18 cellular contexts compared by ENCODE assay signal in genomic region chr6:36232172-36232571, GRCh38. TPM values are rescaled to one million over a fixed set of nuclear protein-coding genes. Genes with fewer than 3 reads are reported as not detected.
A peak's percentile ranks its signal among the peaks of the same experiment; 100 is the strongest.
DNase-seq lines count a peak whose midpoint lies in the region; ATAC-seq and TF ChIP-seq lines count a peak whose summit lies in the region.
"Had no signal": no experiment of that assay in that cellular context is flagged by ENCODE, and none has a peak within 500 bp of the region (broad histone marks: within the 10 kb centered on the region; RNA-seq: fewer than 3 reads in every experiment).

No MANE protein-coding gene starts in this region.

- H3K27ac ChIP-seq in A673 (ENCODE audit: low read depth, low read length, poor library complexity, severe bottlenecking), result no peak overlapping the region
- H3K27ac ChIP-seq in HL-60 (replicated peaks), result no peak overlapping the region
- H3K27ac ChIP-seq in OCI-LY7 (ENCODE audit: low read depth, low read length, poor library complexity, severe bottlenecking), result no peak overlapping the region
- H3K27ac ChIP-seq in right cardiac atrium (ENCODE audit: low read length), result no peak overlapping the region
- H3K27ac ChIP-seq in heart left ventricle, result no peak overlapping the region
- H3K27ac ChIP-seq in CD4-positive, alpha-beta memory T cell (ENCODE audit: low read depth, low read length), result no peak overlapping the region
- H3K27ac ChIP-seq: BLaER1 treated with 17β-estradiol and CSF1 and Interleukin-3, amounts not matched to agents 10 nM and 100 nM had no signal

- peaks cover 44 to 64% of the 10 kb centered on the region in 2 donors for H3K36me3 Mint-ChIP-seq in CD4-positive, alpha-beta memory T cell

- H3K4me1 ChIP-seq in A673 (ENCODE audit: insufficient read depth, low read length, poor library complexity, severe bottlenecking) (no peaks in the 10 kb centered on the region), OCI-LY7 (ENCODE audit: insufficient read depth, low read length, poor library complexity, severe bottlenecking) (no peaks in the 10 kb centered on the region), right cardiac atrium (ENCODE audit: control insufficient read depth, insufficient read depth, low read length) (no peaks in the 10 kb centered on the region), heart left ventricle (no peaks in the 10 kb centered on the region)
- H3K4me1 ChIP-seq in CD4-positive, alpha-beta memory T cell (ENCODE audit: insufficient read depth, low read length), result no peaks in the 10 kb centered on the region

- intact Hi-C loops in A673 (cut with micrococcal nuclease; ENCODE audit: unreplicated experiment) (no loop called here), OCI-LY7 (cut with micrococcal nuclease; ENCODE audit: unreplicated experiment) (no loop called here), right cardiac atrium (cut with DNase I) (no loop called here), heart left ventricle (cut with DNase I) (no loop called here)
- intact Hi-C loops in CD4-positive, alpha-beta memory T cell (cut with micrococcal nuclease), result no loop called here

- H3K79me2 ChIP-seq in OCI-LY7 (ENCODE audit: insufficient read depth, low read depth, low read length), result no peaks in the 10 kb centered on the region

- DNase-seq in A673 (ENCODE audit: low spot score), result no peak
- peak; percentile 33 to 40 for DNase-seq in HL-60 (ENCODE audit: low read depth in 1 of 2, low spot score in 1 of 2)
- no peak for DNase-seq in OCI-LY7 (ENCODE audit: low spot score)
- DNase-seq in left lobe of liver (ENCODE audit: low spot score), result no peak
- DNase-seq in right cardiac atrium, result no peak
- no peak for DNase-seq in heart left ventricle
- no peak for DNase-seq in CD4-positive, alpha-beta memory T cell
- no peak for DNase-seq in GM03348 (ENCODE audit: low spot score)
- DNase-seq: EL, NCI-H1092, NCI-H2081 treated with DMSO at 0.1 percent for 48 hours, NCI-H510A treated with DMSO at 0.1 percent for 48 hours, NCI-H82, SHP77 treated with DMSO at 0.1 percent for 48 hours had no signal

- no peak for TF ChIP-seq POLR2A in heart left ventricle (IDR thresholded peaks at IDR 0.05)

- H3K27me3 ChIP-seq in A673 (replicated peaks; ENCODE audit: insufficient read depth, low read depth, low read length, poor library complexity) (no peaks in the 10 kb centered on the region), HL-60 (ENCODE audit: insufficient read depth, poor library complexity, severe bottlenecking) (no peaks in the 10 kb centered on the region), right cardiac atrium (ENCODE audit: control insufficient read depth, insufficient read depth) (no peaks in the 10 kb centered on the region), heart left ventricle (no peaks in the 10 kb centered on the region)
- H3K27me3 ChIP-seq in CD4-positive, alpha-beta memory T cell (ENCODE audit: insufficient read depth, low read length), result no peaks in the 10 kb centered on the region
- H3K27me3 ChIP-seq: BLaER1 treated with 17β-estradiol and CSF1 and Interleukin-3, amounts not matched to agents 10 nM and 100 nM had no signal

- no peak overlapping the region for H3K27ac Mint-ChIP-seq in CD4-positive, alpha-beta memory T cell

- no peaks in the 10 kb centered on the region for H3K9me3 Mint-ChIP-seq in CD4-positive, alpha-beta memory T cell

- H3K4me1 Mint-ChIP-seq in CD4-positive, alpha-beta memory T cell, result peaks cover 2 to 6% (median 5%) of the 10 kb centered on the region in 4 donors

- H3K4me3 ChIP-seq in A673 (ENCODE audit: low read depth, low read length, poor library complexity, severe bottlenecking) (no peak overlapping the region), HL-60 (replicated peaks; ENCODE audit: insufficient read depth, low read length) (no peak overlapping the region), OCI-LY7 (ENCODE audit: low read depth, low read length, poor library complexity, severe bottlenecking) (no peak overlapping the region), right cardiac atrium (ENCODE audit: low read length) (no peak overlapping the region), heart left ventricle (no peak overlapping the region)
- H3K4me3 ChIP-seq in CD4-positive, alpha-beta memory T cell (ENCODE audit: low read length in 2 of 2), result no peak overlapping the region
- H3K4me3 ChIP-seq: BLaER1 treated with 17β-estradiol and CSF1 and Interleukin-3, amounts not matched to agents 10 nM and 100 nM had no signal

- no peak overlapping the region for H2AFZ ChIP-seq in OCI-LY7 (ENCODE audit: low read length)

- CTCF ChIA-PET in A673 (lab: Charles Lee) (no interaction called here), OCI-LY7 (lab: Charles Lee; ENCODE audit: unreplicated experiment) (no interaction called here)
- CTCF ChIA-PET in CD4-positive, alpha-beta memory T cell (lab: Charles Lee; ENCODE audit: partially characterized antibody), result no interaction called here

- H3K36me3 ChIP-seq in A673 (ENCODE audit: insufficient read depth, low read length, poor library complexity, severe bottlenecking) (peaks cover 16% of the 10 kb centered on the region), OCI-LY7 (ENCODE audit: insufficient read depth, low read length) (no peaks in the 10 kb centered on the region), heart left ventricle (peaks cover 0 to 68% (median 62%) of the 10 kb centered on the region in 9 donors)
- H3K36me3 ChIP-seq in CD4-positive, alpha-beta memory T cell (ENCODE audit: insufficient read depth, low read length), result peaks cover 40% of the 10 kb centered on the region

- no peak overlapping the region for H3K4me2 ChIP-seq in OCI-LY7 (ENCODE audit: low read length)

- H3K9me3 ChIP-seq in A673 (ENCODE audit: low read depth, low read length, poor library complexity, severe bottlenecking) (no peaks in the 10 kb centered on the region), OCI-LY7 (ENCODE audit: low read length) (no peaks in the 10 kb centered on the region), right cardiac atrium (ENCODE audit: control insufficient read depth, low read length) (no peaks in the 10 kb centered on the region), heart left ventricle (no peaks in the 10 kb centered on the region)
- no peaks in the 10 kb centered on the region for H3K9me3 ChIP-seq in CD4-positive, alpha-beta memory T cell (ENCODE audit: control insufficient read depth in 1 of 2, low read length in 2 of 2)
- H3K9me3 ChIP-seq: BLaER1 treated with 17β-estradiol and CSF1 and Interleukin-3, amounts not matched to agents 10 nM and 100 nM had no signal

- WGBS in right cardiac atrium, result 83% methylated on average over 4 of the region's 4 CpGs
- WGBS in heart left ventricle, 4 donors, result 83 to 91% (median 87%) methylated on average over 4 of the region's 4 CpGs

- BruUV-seq in A673 (replicated peaks; lab: Mats Ljungman, UMichigan), result TSS peak; percentile 67
- TSS peak; percentile 84 for BruUV-seq in OCI-LY7 (replicated peaks; lab: Mats Ljungman, UMichigan)

- H3K4me3 Mint-ChIP-seq in CD4-positive, alpha-beta memory T cell, result no peak overlapping the region

- ATAC-seq in left lobe of liver (peak; percentile 49), right cardiac atrium (no peak), heart left ventricle (no peak)
- ATAC-seq: SK-N-SH treated with all-trans-retinoic acid at 6 μM for 48 hours had no signal

- no peaks in the 10 kb centered on the region for H3K9me2 ChIP-seq in OCI-LY7 (ENCODE audit: insufficient read depth, low read length)

- POLR2A ChIA-PET in A673 (lab: Charles Lee; ENCODE audit: low non-redundant PET), result no interaction called here
- POLR2A ChIA-PET in OCI-LY7 (lab: Charles Lee), result no interaction called here
- POLR2A ChIA-PET in CD4-positive, alpha-beta memory T cell (lab: Charles Lee; ENCODE audit: partially characterized antibody), result no interaction called here

- H3K27me3 Mint-ChIP-seq in CD4-positive, alpha-beta memory T cell, result no peaks in the 10 kb centered on the region

- H4K20me1 ChIP-seq in OCI-LY7 (ENCODE audit: insufficient read depth, low read length), result no peaks in the 10 kb centered on the region

- no peak for TF ChIP-seq CTCF in A673 (conservative IDR thresholded peaks at IDR 0.05; ENCODE audit: low read depth, low read length)
- no peak for TF ChIP-seq CTCF in HL-60 (IDR thresholded peaks at IDR 0.05; ENCODE audit: insufficient read depth, low read length)
- no peak for TF ChIP-seq CTCF in OCI-LY7 (conservative IDR thresholded peaks at IDR 0.05; ENCODE audit: low read length)
- no peak for TF ChIP-seq CTCF in heart left ventricle (IDR thresholded peaks at IDR 0.05)

RNA-seq across cellular contexts. Expression of gene BRPF3, which starts 35.6 kb away (rescaled TPM):
- total RNA-seq in A673 (2021) (33.3 and 39.3 TPM in 2 replicates), OCI-LY7 (2022) (11.0 and 12.0 TPM in 2 replicates), left lobe of liver (18.4 TPM), right cardiac atrium (10 to 100 TPM; 22.1 to 29.8 (median 23.7) TPM), heart left ventricle (10 to 100 TPM; 12.5 to 29.1 (median 17.6) TPM)
- 3.9 and 10.4 TPM in 2 replicates for total RNA-seq in OCI-LY7 (2014; rRNA removed; shearing (Covaris generic))
- polyA plus RNA-seq in right cardiac atrium (13.8 TPM), heart left ventricle (10 to 100 TPM in 1 of 2 donors, 1 to 10 TPM in 1; 8.2 to 21.3 TPM)
- 10 to 100 TPM; 36.2 to 36.7 TPM for total RNA-seq in CD4-positive, alpha-beta memory T cell
- polyA plus RNA-seq in CD4-positive, alpha-beta memory T cell, result 1 to 10 TPM; 1.8 to 7.9 TPM

RNA-seq across cellular contexts. Expression of gene PNPLA1, which starts 37.7 kb away (rescaled TPM):
- total RNA-seq in A673 (2021) (0.20 and 0.26 TPM in 2 replicates), OCI-LY7 (2022) (not detected in 2 replicates), left lobe of liver (not detected), right cardiac atrium (not detected), heart left ventricle (under 1 TPM in 1 of 9 donors, not detected in 8; 0.41 TPM)
- not detected in 2 replicates for total RNA-seq in OCI-LY7 (2014; rRNA removed; shearing (Covaris generic))
- polyA plus RNA-seq in right cardiac atrium (not detected), heart left ventricle (under 1 TPM in 1 of 2 donors, not detected in 1; 0.06 TPM)
- under 1 TPM in 1 of 2 experiments, not detected in 1; 0.42 TPM for total RNA-seq in CD4-positive, alpha-beta memory T cell
- polyA plus RNA-seq in CD4-positive, alpha-beta memory T cell, result not detected
- total RNA-seq: A172, RPMI7951 had no signal

Comparison
In these comparisons a context has a peak if more than half of its experiments do, and no peak if none do; other contexts are left out.
1. DNase-seq: peak in HL-60 (2 of 2); none in A673 (single experiment), OCI-LY7 (single experiment), left lobe of liver (single experiment), right cardiac atrium (0 of 3), heart left ventricle (0 of 5), CD4-positive, alpha-beta memory T cell (0 of 5) and GM03348 (single experiment).